In the genomic region with DNA sequence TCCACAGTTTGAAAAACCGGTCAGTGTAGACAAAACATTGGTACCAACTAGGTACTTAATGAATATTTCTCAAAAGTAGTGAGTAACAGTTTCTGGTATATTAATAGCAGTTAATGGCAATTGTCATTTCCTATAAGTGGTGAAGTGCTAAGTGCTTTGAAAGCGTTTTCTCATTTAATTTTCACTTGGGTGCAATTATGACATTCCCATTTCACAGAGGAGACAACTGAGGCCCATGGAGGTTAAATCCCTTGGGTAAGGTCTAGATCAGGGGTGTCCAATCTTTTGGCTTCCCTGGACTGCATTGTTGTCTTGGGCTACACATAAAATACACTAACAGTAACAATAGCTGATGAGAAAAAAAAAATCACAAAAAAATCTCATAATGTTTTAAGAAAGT, we compare ENCODE assay signal across 22 cellular contexts. TPM values are rescaled to one million over a fixed set of nuclear protein-coding genes. Genes with fewer than 3 reads are reported as not detected.
DNase-seq lines count a peak whose midpoint lies in the region; ATAC-seq, FAIRE-seq and TF ChIP-seq lines count a peak whose summit lies in the region.
"Had no signal": no experiment of that assay in that cellular context is flagged by ENCODE, and none has a peak within 500 bp of the region (broad histone marks: within the 10 kb centered on the region; RNA-seq: fewer than 3 reads in every experiment).

No MANE protein-coding gene starts in this region.

- FAIRE-seq in HepG2 (lab: Jason Lieb, UNC) = no peak
- FAIRE-seq: frontal cortex had no signal

- no peak overlapping the region for H3K4me2 ChIP-seq in HepG2 (ENCODE audit: low read depth, low read length)

- peaks cover 9% of the 10 kb centered on the region for H3K4me1 Mint-ChIP-seq in activated naive CD8-positive, alpha-beta T cell (ENCODE audit: low read depth)
- peaks cover 2% of the 10 kb centered on the region for H3K4me1 Mint-ChIP-seq in mesothelial cell of epicardium

- peaks cover 7 to 36% of the 10 kb centered on the region in 2 experiments for H3K27me3 ChIP-seq in HepG2 (ENCODE audit: control insufficient read depth in 1 of 2, insufficient read depth in 2 of 2, low read length in 2 of 2)
- H3K27me3 ChIP-seq in right lobe of liver = no peaks in the 10 kb centered on the region

- POLR2A ChIA-PET in HepG2 (lab: Yijun Ruan, JAX) = interaction anchor here (0.6 kb wide), 1 partner anchor 314 kb away, joined by 3 read pairs; no protein-coding TSS in a partner anchor

- H3K36me3 ChIP-seq in HepG2 (replicated peaks in 1 of 2; ENCODE audit: control insufficient read depth in 1 of 2, insufficient read depth in 2 of 2, low read length in 2 of 2) = no peaks in the 10 kb centered on the region
- H3K36me3 ChIP-seq in right lobe of liver = no peaks in the 10 kb centered on the region
- H3K36me3 ChIP-seq: stomach, upper lobe of left lung had no signal

- H3K27me3 Mint-ChIP-seq in activated naive CD8-positive, alpha-beta T cell = peaks cover 26% of the 10 kb centered on the region
- H3K27me3 Mint-ChIP-seq in mesothelial cell of epicardium (ENCODE audit: low read depth) = peaks cover 61% of the 10 kb centered on the region

- H3K9me3 Mint-ChIP-seq in activated naive CD8-positive, alpha-beta T cell (ENCODE audit: low read depth) = no peaks in the 10 kb centered on the region
- H3K9me3 Mint-ChIP-seq in mesothelial cell of epicardium = peaks cover under 1% of the 10 kb centered on the region
- H3K9me3 Mint-ChIP-seq: central memory CD8-positive, alpha-beta T cell had no signal

- peak overlapping the region; percentile 48 for H3K4me3 Mint-ChIP-seq in activated naive CD8-positive, alpha-beta T cell
- peak overlapping the region; percentile 53 for H3K4me3 Mint-ChIP-seq in mesothelial cell of epicardium
- H3K4me3 Mint-ChIP-seq: activated CD4-positive, alpha-beta T cell treated with anti-CD3 and anti-CD28 coated beads, Interleukin-2, amount 10 ng/mL, durations not matched to agents 24 days and 14 days; central memory CD8-positive, alpha-beta T cell had no signal

- no peaks in the 10 kb centered on the region for H4K20me1 ChIP-seq in HepG2 (ENCODE audit: insufficient read depth, low read length)

- no peak overlapping the region for H3K9ac ChIP-seq in HepG2 (ENCODE audit: insufficient read depth, low read depth, low read length)

- TF ChIP-seq EP300 in HepG2 (IDR thresholded peaks at IDR 0.05; ENCODE audit: low read depth in 2 of 2, low read length in 2 of 2) (no peak), HepG2 (CRISPR knock-in tag; IDR thresholded peaks at IDR 0.05; ENCODE audit: borderline replicate concordance) (no peak)

- no peaks in the 10 kb centered on the region for H3K9me3 ChIP-seq in HepG2 (ENCODE audit: low read length)
- no peaks in the 10 kb centered on the region for H3K9me3 ChIP-seq in right lobe of liver
- H3K9me3 ChIP-seq: mucosa of descending colon, upper lobe of left lung had no signal

- H3K27ac Mint-ChIP-seq in activated naive CD8-positive, alpha-beta T cell = no peak overlapping the region
- no peak overlapping the region for H3K27ac Mint-ChIP-seq in mesothelial cell of epicardium
- H3K27ac Mint-ChIP-seq: activated CD4-positive, alpha-beta T cell treated with anti-CD3 and anti-CD28 coated beads, Interleukin-2, amount 10 ng/mL, durations not matched to agents 24 days and 14 days; CD4-positive, CD25-positive, alpha-beta regulatory T cell had no signal

- BruUV-seq in HepG2 (replicated peaks; lab: Mats Ljungman, UMichigan) = no TSS peak

- no peak for TF ChIP-seq RAD21 in HepG2 (CRISPR knock-in tag; IDR thresholded peaks at IDR 0.05)

- TF ChIP-seq POLR2A in HepG2 (IDR thresholded peaks at IDR 0.05; ENCODE audit: insufficient read depth in 1 of 2, low read depth in 2 of 2, low read length in 2 of 2) (no peak), right lobe of liver (IDR thresholded peaks at IDR 0.05) (no peak)

- DNase-seq in HepG2 (ENCODE audit: low spot score) (no peak), right lobe of liver (no peak), mesothelial cell of epicardium (ENCODE audit: low spot score in 2 of 2, unreplicated experiment in 2 of 2) (no peak), SKM-1 treated with dmso at 0.1 percent for 144 hours (lab: John Stamatoyannopoulos, UW; ENCODE audit: unreplicated experiment) (no peak), OCI-M1 (lab: John Stamatoyannopoulos, UW) (no peak), HT-29 (ENCODE audit: low spot score) (no peak)
- DNase-seq: activated CD4-positive, alpha-beta T cell treated with anti-CD3 and anti-CD28 coated beads, Interleukin-2, amount 10 ng/mL, durations not matched to agents 24 days and 14 days; activated gamma-delta T cell; CD4-positive, CD25-positive, alpha-beta regulatory T cell; DMS53; Kasumi-1; mucosa of descending colon; NCI-H1092; NCI-H2029 treated with DMSO at 0.1 percent for 48 hours had no signal

- no peaks in the 10 kb centered on the region; the same call in 1 of the 2 replicates for H3K4me1 ChIP-seq in HepG2 (ENCODE audit: insufficient read depth, low read length)
- no peaks in the 10 kb centered on the region for H3K4me1 ChIP-seq in right lobe of liver

- WGBS in HepG2 (ENCODE audit: low lambda C conversion rate) = 31% methylated on average over 2 of the region's 2 CpGs
- WGBS in right lobe of liver (ENCODE audit: insufficient coverage, low coverage, low lambda C conversion rate, missing lambda C conversion rate) = 55% methylated on average over 2 of the region's 2 CpGs

- CTCF ChIA-PET in HepG2 (lab: Yijun Ruan, JAX; ENCODE audit: low intra/inter-chr PET ratio, low total read pairs) = no interaction called here

- in situ Hi-C loops in HepG2 (cut with HindIII; ENCODE audit: extremely low pct_ligation_motif_present, low pct_unique_long_range_greater_than_20kb) = no loop called here

- no peak for ATAC-seq in HepG2
- ATAC-seq in right lobe of liver = no peak
- ATAC-seq in HG03442 (IDR thresholded peaks at IDR 0.05; ENCODE audit: unreplicated experiment) = no peak

- intact Hi-C loops in HepG2 (cut with micrococcal nuclease; ENCODE audit: unreplicated experiment) (no loop called here), right lobe of liver (cut with DNase I) (no loop called here)

- peaks cover under 1% of the 10 kb centered on the region for H3K36me3 Mint-ChIP-seq in activated naive CD8-positive, alpha-beta T cell
- H3K36me3 Mint-ChIP-seq in mesothelial cell of epicardium = no peaks in the 10 kb centered on the region

- H2AFZ ChIP-seq in HepG2 (ENCODE audit: low read length) = no peak overlapping the region

- H3K4me3 ChIP-seq in HepG2 (replicated peaks in 1 of 3; ENCODE audit: insufficient read depth in 1 of 3, low read depth in 2 of 3, low read length in 3 of 3) (no peak overlapping the region), right lobe of liver (no peak overlapping the region)
- H3K4me3 ChIP-seq: mucosa of descending colon had no signal

- TF ChIP-seq CTCF in HepG2 (CRISPR knock-in tag; IDR thresholded peaks at IDR 0.05) (no peak), right lobe of liver (IDR thresholded peaks at IDR 0.05) (no peak), mesothelial cell of epicardium (IDR thresholded peaks at IDR 0.05; ENCODE audit: unreplicated experiment) (no peak)

- H3K79me2 ChIP-seq in HepG2 (ENCODE audit: insufficient read depth, low read length) = no peaks in the 10 kb centered on the region

- H3K27ac ChIP-seq in HepG2 (ENCODE audit: extremely low read length, insufficient read depth, low read length) (no peak overlapping the region), right lobe of liver (no peak overlapping the region)
- H3K27ac ChIP-seq: RWPE1, stomach, upper lobe of left lung had no signal

RNA-seq across cellular contexts. Expression of a gene that starts 0.7 kb away (rescaled TPM):
- total RNA-seq in HepG2 (2016; rRNA removed; fragmentation: Illumina TruSeq; extraction: Trizol) (not detected in 2 replicates), right lobe of liver (not detected), mesothelial cell of epicardium (0.31 to 0.77 TPM (median 0.60 TPM) in 3 replicates)
- total RNA-seq in HepG2 (2016; cell fraction: cytosol; rRNA removed; fragmentation: Illumina TruSeq; extraction: Trizol; ENCODE audit: low read depth) = not detected in 2 replicates
- not detected in 2 replicates for total RNA-seq in HepG2 (2016; cell fraction: insoluble cytoplasmic fraction; rRNA removed; fragmentation: Illumina TruSeq; extraction: Trizol)
- total RNA-seq in HepG2 (2016; cell fraction: membrane; rRNA removed; fragmentation: Illumina TruSeq; extraction: Trizol) = not detected in 2 replicates
- total RNA-seq in HepG2 (2016; cell fraction: nucleus; rRNA removed; fragmentation: Illumina TruSeq; extraction: Trizol) = not detected in 2 replicates
- not detected in 2 replicates for polyA plus RNA-seq in HepG2 (2011; rRNA removed)
- polyA plus RNA-seq in HepG2 (2011; cell fraction: cytosol; rRNA removed) = not detected in 2 replicates
- polyA plus RNA-seq in HepG2 (2011; cell fraction: nucleus; rRNA removed) = not detected in 2 replicates
- not detected in 2 replicates for polyA plus RNA-seq in HepG2 (2012)
- not detected in 2 replicates for polyA plus RNA-seq in HepG2 (2016; cell fraction: cytosol; fragmentation: Illumina TruSeq; extraction: Trizol; ENCODE audit: low read depth)
- polyA plus RNA-seq in HepG2 (2016; cell fraction: insoluble cytoplasmic fraction; fragmentation: Illumina TruSeq; extraction: Trizol; ENCODE audit: low read depth) = not detected in 2 replicates
- not detected in 2 replicates for polyA plus RNA-seq in HepG2 (2016; cell fraction: membrane; fragmentation: Illumina TruSeq; extraction: Trizol; ENCODE audit: low read depth)
- not detected in 2 replicates for polyA plus RNA-seq in HepG2 (2016; cell fraction: nucleus; fragmentation: Illumina TruSeq; extraction: Trizol; ENCODE audit: insufficient read depth, low read depth)
- not detected in 2 replicates for polyA minus RNA-seq in HepG2 (2011; rRNA and poly(A)+ RNA removed; ENCODE audit: low replicate concordance)
- polyA minus RNA-seq in HepG2 (2011; cell fraction: cytosol; rRNA and poly(A)+ RNA removed) = not detected in 2 replicates
- polyA minus RNA-seq in HepG2 (2011; cell fraction: nucleus; rRNA and poly(A)+ RNA removed) = not detected in 2 replicates
- total RNA-seq in HT-29 (2014; rRNA removed; shearing (Covaris generic)) = not detected in 2 replicates
- total RNA-seq: activated CD4-positive, alpha-beta T cell treated with anti-CD3 and anti-CD28 coated beads, Interleukin-2, amount 10 ng/mL, durations not matched to agents 24 days and 14 days; CD4-positive, CD25-positive, alpha-beta regulatory T cell; liver had no signal
- polyA plus RNA-seq: CD4-positive, CD25-positive, alpha-beta regulatory T cell; liver had no signal

RNA-seq across cellular contexts. Expression of a gene that starts 8.9 kb away (rescaled TPM):
- not detected in 2 replicates for total RNA-seq in HepG2 (2016; rRNA removed; fragmentation: Illumina TruSeq; extraction: Trizol)
- total RNA-seq in HepG2 (2016; cell fraction: cytosol; rRNA removed; fragmentation: Illumina TruSeq; extraction: Trizol; ENCODE audit: low read depth) = not detected in 2 replicates
- total RNA-seq in HepG2 (2016; cell fraction: insoluble cytoplasmic fraction; rRNA removed; fragmentation: Illumina TruSeq; extraction: Trizol) = not detected in 2 replicates
- not detected in 2 replicates for total RNA-seq in HepG2 (2016; cell fraction: membrane; rRNA removed; fragmentation: Illumina TruSeq; extraction: Trizol)
- total RNA-seq in HepG2 (2016; cell fraction: nucleus; rRNA removed; fragmentation: Illumina TruSeq; extraction: Trizol) = not detected in 2 replicates
- not detected in 2 replicates for polyA plus RNA-seq in HepG2 (2011; rRNA removed)
- not detected in 2 replicates for polyA plus RNA-seq in HepG2 (2011; cell fraction: cytosol; rRNA removed)
- not detected in 2 replicates for polyA plus RNA-seq in HepG2 (2011; cell fraction: nucleus; rRNA removed)
- not detected in 2 replicates for polyA plus RNA-seq in HepG2 (2012)
- polyA plus RNA-seq in HepG2 (2016; cell fraction: cytosol; fragmentation: Illumina TruSeq; extraction: Trizol; ENCODE audit: low read depth) = not detected in 2 replicates
- not detected in 2 replicates for polyA plus RNA-seq in HepG2 (2016; cell fraction: insoluble cytoplasmic fraction; fragmentation: Illumina TruSeq; extraction: Trizol; ENCODE audit: low read depth)
- polyA plus RNA-seq in HepG2 (2016; cell fraction: membrane; fragmentation: Illumina TruSeq; extraction: Trizol; ENCODE audit: low read depth) = not detected in 2 replicates
- not detected in 2 replicates for polyA plus RNA-seq in HepG2 (2016; cell fraction: nucleus; fragmentation: Illumina TruSeq; extraction: Trizol; ENCODE audit: insufficient read depth, low read depth)
- polyA minus RNA-seq in HepG2 (2011; rRNA and poly(A)+ RNA removed; ENCODE audit: low replicate concordance) = not detected in 2 replicates
- not detected in 2 replicates for polyA minus RNA-seq in HepG2 (2011; cell fraction: cytosol; rRNA and poly(A)+ RNA removed)
- not detected in 2 replicates for polyA minus RNA-seq in HepG2 (2011; cell fraction: nucleus; rRNA and poly(A)+ RNA removed)
- total RNA-seq in right lobe of liver = not detected
- total RNA-seq in mesothelial cell of epicardium = 3.0 to 5.0 TPM (median 3.5 TPM) in 3 replicates
- not detected in 2 replicates for total RNA-seq in HT-29 (2014; rRNA removed; shearing (Covaris generic))
- total RNA-seq: CD4-positive, CD25-positive, alpha-beta regulatory T cell; frontal cortex; liver; stomach had no signal
- polyA plus RNA-seq: CD4-positive, CD25-positive, alpha-beta regulatory T cell; liver had no signal
